8 cellular contexts compared by ENCODE assay signal in the genomic region with DNA sequence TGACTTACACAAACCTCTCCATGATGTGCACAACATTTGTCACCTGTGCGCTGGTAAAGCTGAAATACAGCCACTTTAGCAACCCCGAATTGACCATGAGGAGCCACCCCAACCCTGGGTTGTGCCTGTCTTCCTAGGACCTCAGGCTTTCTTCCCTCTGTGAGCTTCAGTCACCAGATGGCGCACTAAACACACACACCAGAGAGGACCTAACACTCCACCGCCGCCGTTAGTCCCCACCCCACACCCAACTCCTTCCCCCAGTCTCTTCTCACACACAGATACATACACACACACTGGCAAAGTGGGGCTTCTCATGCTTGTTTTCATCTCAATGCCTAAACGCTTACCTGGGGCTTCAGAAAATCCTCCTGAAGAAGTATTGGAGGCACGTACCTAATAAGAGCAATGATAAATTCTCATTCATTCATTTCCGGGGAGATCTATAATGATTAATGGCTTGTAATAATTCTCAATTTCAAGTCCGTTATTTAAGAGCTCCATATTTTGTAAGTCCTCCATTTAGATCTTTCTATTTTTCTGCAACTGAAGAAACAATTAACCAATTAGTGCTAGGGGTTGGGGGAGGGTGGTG. TPM values are rescaled to one million over a fixed set of nuclear protein-coding genes. Genes with fewer than 3 reads are reported as not detected.
DNase-seq lines count a peak whose midpoint lies in the region; ATAC-seq and TF ChIP-seq lines count a peak whose summit lies in the region.

No MANE protein-coding gene starts in this region.

- no peak overlapping the region for H3K4me3 ChIP-seq in lung

- TF ChIP-seq CTCF in CD14-positive monocyte (IDR thresholded peaks at IDR 0.05) (peak; percentile 76), lung (IDR thresholded peaks at IDR 0.05; ENCODE audit: control extremely low read depth, extremely low read depth) (peak; percentile 85)

- H3K4me1 Mint-ChIP-seq in CD14-positive monocyte, result peaks cover 11% of the 10 kb centered on the region
- H3K4me1 Mint-ChIP-seq in activated CD4-positive, alpha-beta T cell treated with anti-CD3 and anti-CD28 coated beads, Interleukin-2, amount 10 ng/mL, durations not matched to agents 7 days and 5 days, result peaks cover 21% of the 10 kb centered on the region

- ATAC-seq in GM19397 (IDR thresholded peaks at IDR 0.05; ENCODE audit: unreplicated experiment) (peak; percentile 82), HG03520 (IDR thresholded peaks at IDR 0.05; ENCODE audit: unreplicated experiment) (peak; percentile 92), lung (ENCODE audit: insufficient read depth, low FRiP score) (peak; percentile 83)

- no peaks in the 10 kb centered on the region for H3K36me3 Mint-ChIP-seq in CD14-positive monocyte
- H3K36me3 Mint-ChIP-seq in activated CD4-positive, alpha-beta T cell treated with anti-CD3 and anti-CD28 coated beads, Interleukin-2, amount 10 ng/mL, durations not matched to agents 7 days and 5 days (ENCODE audit: low read depth), result no peaks in the 10 kb centered on the region

- no peaks in the 10 kb centered on the region for H3K36me3 ChIP-seq in lung (ENCODE audit: control insufficient read depth in 2 of 2, insufficient read depth in 2 of 2, low read length in 2 of 2)

- 3 to 7% methylated on average over 10 of the region's 10 CpGs for WGBS in lung, 2 donors

- peak; percentile 58 for DNase-seq in CD14-positive monocyte (ENCODE audit: low spot score)
- DNase-seq in NCI-H526 treated with DMSO at 0.1 percent for 48 hours (lab: John Stamatoyannopoulos, UW), result peak; percentile 41
- peak; percentile 89 for DNase-seq in activated CD4-positive, alpha-beta T cell treated with anti-CD3 and anti-CD28 coated beads, Interleukin-2, amount 10 ng/mL, durations not matched to agents 7 days and 5 days
- DNase-seq in dermis microvascular lymphatic vessel endothelial cell (ENCODE audit: low read depth in 2 of 2), result peak; percentile 78 to 89
- DNase-seq in lung (ENCODE audit: low spot score), result peak; percentile 83
- peak; percentile 53 for DNase-seq in stimulated activated CD8-positive, alpha-beta memory T cell treated with anti-CD3 and anti-CD28 coated beads, Interleukin-12 subunit alpha, Interleukin-12 subunit beta, amount 100 ng/mL, for 4 hours (ENCODE audit: low read depth)

- intact Hi-C loops in CD14-positive monocyte (cut with micrococcal nuclease), result loop anchor here (5.0 to 10.0 kb wide), 3 partner anchors 142 to 339 kb away; partner anchors contain the start of gene CD200R1 (in 1 of the 2)

- H3K9me3 Mint-ChIP-seq in CD14-positive monocyte, result no peaks in the 10 kb centered on the region
- H3K9me3 Mint-ChIP-seq in activated CD4-positive, alpha-beta T cell treated with anti-CD3 and anti-CD28 coated beads, Interleukin-2, amount 10 ng/mL, durations not matched to agents 7 days and 5 days, result no peaks in the 10 kb centered on the region

- peaks cover 1 to 7% (median 5%) of the 10 kb centered on the region in 3 donors for H3K27me3 Mint-ChIP-seq in CD14-positive monocyte (ENCODE audit: low read depth in 3 of 3)
- peaks cover 4% of the 10 kb centered on the region for H3K27me3 Mint-ChIP-seq in activated CD4-positive, alpha-beta T cell treated with anti-CD3 and anti-CD28 coated beads, Interleukin-2, amount 10 ng/mL, durations not matched to agents 7 days and 5 days

- H3K9me3 ChIP-seq in lung (ENCODE audit: control insufficient read depth in 2 of 2, insufficient read depth in 1 of 2, low read length in 1 of 2), result no peaks in the 10 kb centered on the region

- H3K27ac Mint-ChIP-seq in CD14-positive monocyte, result no peak overlapping the region
- H3K27ac Mint-ChIP-seq in activated CD4-positive, alpha-beta T cell treated with anti-CD3 and anti-CD28 coated beads, Interleukin-2, amount 10 ng/mL, durations not matched to agents 7 days and 5 days, result peak overlapping the region; percentile 62

- no peaks in the 10 kb centered on the region for H3K27me3 ChIP-seq in lung (ENCODE audit: control insufficient read depth, insufficient read depth)

- H3K4me1 ChIP-seq in lung (ENCODE audit: control insufficient read depth in 2 of 2, insufficient read depth in 2 of 2, low read length in 2 of 2), result peaks cover 0 to 7% of the 10 kb centered on the region in 2 donors

- POLR2A ChIA-PET in activated CD4-positive, alpha-beta T cell treated with anti-CD3 and anti-CD28 coated beads, Interleukin-2, amount 10 ng/mL, durations not matched to agents 7 days and 5 days (lab: Charles Lee), result no interaction called here

- CTCF ChIA-PET in activated CD4-positive, alpha-beta T cell treated with anti-CD3 and anti-CD28 coated beads, Interleukin-2, amount 10 ng/mL, durations not matched to agents 7 days and 5 days (lab: Charles Lee), result interaction anchor here (0.6 to 5.0 kb wide), 36 partner anchors 9 to 394 kb away, joined by 3 to 28 read pairs (median 4); partner anchors contain the start of genes CD200R1, CD200R1L, GTPBP8 and SLC9C1

- peak overlapping the region; percentile 48 to 80 for H3K4me3 Mint-ChIP-seq in CD14-positive monocyte
- peak overlapping the region; percentile 25 for H3K4me3 Mint-ChIP-seq in activated CD4-positive, alpha-beta T cell treated with anti-CD3 and anti-CD28 coated beads, Interleukin-2, amount 10 ng/mL, durations not matched to agents 7 days and 5 days

- no peak overlapping the region for H3K27ac ChIP-seq in lung (ENCODE audit: low read depth in 1 of 2, low read length in 1 of 2)

RNA-seq across cellular contexts. Expression of gene CCDC80, which starts 2.1 kb away (rescaled TPM):
- polyA plus RNA-seq in CD14-positive monocyte (under 1 TPM in 1 of 2 donors, not detected in 1; 0.05 TPM), lung (10 to 100 TPM; 19.0 to 20.0 TPM)
- not detected for total RNA-seq in activated CD4-positive, alpha-beta T cell treated with anti-CD3 and anti-CD28 coated beads, Interleukin-2, amount 10 ng/mL, durations not matched to agents 7 days and 5 days
- total RNA-seq in dermis microvascular lymphatic vessel endothelial cell (9.7 and 13.0 TPM in 2 replicates), lung (10 to 100 TPM; 38.7 to 63.3 TPM)
